Comparison of ENCODE assay signal across 11 cellular contexts in the genomic region with DNA sequence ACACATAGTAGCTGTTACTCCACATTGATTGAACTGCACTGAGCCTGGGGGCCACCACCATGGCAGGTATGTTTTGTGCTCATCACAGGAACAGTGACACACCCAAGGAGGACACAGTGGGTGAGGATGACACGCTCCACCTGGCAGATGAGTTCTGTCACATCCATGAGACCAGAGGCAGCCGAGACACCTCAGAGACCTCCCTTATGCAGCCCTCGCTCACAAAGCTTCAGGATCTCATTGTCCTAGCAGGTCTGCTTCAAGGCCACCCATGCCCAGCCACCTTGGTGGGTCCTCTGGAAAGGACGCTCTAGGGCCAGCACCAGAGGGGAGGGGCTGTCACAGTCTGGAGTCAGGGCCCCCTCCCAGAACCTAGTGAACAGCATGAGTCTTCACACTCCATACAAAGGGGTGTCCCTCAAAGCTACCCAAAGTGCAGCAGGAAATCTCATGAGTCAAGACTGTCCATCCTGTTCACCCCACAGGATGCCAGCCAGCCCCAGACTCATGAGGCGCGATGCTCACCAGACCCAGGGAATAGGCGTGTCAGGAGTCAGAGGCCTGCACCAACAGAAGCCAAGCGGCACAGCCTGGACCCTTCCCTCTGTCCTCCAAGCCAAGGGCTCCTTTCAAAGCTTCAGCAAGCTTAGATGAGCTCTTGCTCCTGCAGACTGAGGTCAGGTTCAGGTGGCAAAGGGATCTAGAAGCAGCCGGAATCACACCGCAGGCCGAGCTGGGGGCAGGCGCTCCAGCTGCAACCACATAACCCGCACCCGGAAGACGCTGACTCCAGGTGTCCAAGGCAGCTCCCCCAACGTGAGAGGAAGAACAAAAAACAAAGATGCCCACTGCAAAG. TPM values are rescaled to one million over a fixed set of nuclear protein-coding genes. Genes with fewer than 3 reads are reported as not detected.
A peak's percentile ranks its signal among the peaks of the same experiment; 100 is the strongest.
DNase-seq lines count a peak whose midpoint lies in the region; ATAC-seq, FAIRE-seq and TF ChIP-seq lines count a peak whose summit lies in the region.
"Had no signal": no experiment of that assay in that cellular context is flagged by ENCODE, and none has a peak within 500 bp of the region (broad histone marks: within the 10 kb centered on the region; RNA-seq: fewer than 3 reads in every experiment).

No MANE protein-coding gene starts in this region.

- TF ChIP-seq POLR2A in esophagus squamous epithelium (IDR thresholded peaks at IDR 0.05) = no peak

- H3K9me3 ChIP-seq in esophagus squamous epithelium = no peaks in the 10 kb centered on the region
- H3K9me3 ChIP-seq: pancreas had no signal

- in situ Hi-C loops in ACHN (cut with HindIII; ENCODE audit: low pct_ligation_motif_present, low pct_unique_long_range_greater_than_20kb, low sequenced_read_pairs) = no loop called here

- no peak overlapping the region for H3K4me3 ChIP-seq in esophagus squamous epithelium
- H3K4me3 ChIP-seq: pancreas had no signal

- TF ChIP-seq CTCF in esophagus squamous epithelium (IDR thresholded peaks at IDR 0.05) = no peak

- WGBS in esophagus squamous epithelium, 2 donors = 40 to 85% methylated on average over 6 to 9 of the region's 16 CpGs

- no peaks in the 10 kb centered on the region for H3K27me3 ChIP-seq in esophagus squamous epithelium
- H3K27me3 ChIP-seq: pancreas had no signal

- no peak for DNase-seq in GM18507 (ENCODE audit: extremely low spot score, insufficient read length, low read depth)
- peak; percentile 27 for DNase-seq in T-helper 22 cell (ENCODE audit: low read depth)
- no peak for DNase-seq in esophagus squamous epithelium (lab: John Stamatoyannopoulos, UW)
- DNase-seq in stimulated activated CD8-positive, alpha-beta memory T cell treated with anti-CD3 and anti-CD28 coated beads, Interleukin-4, amount 100 ng/mL, for 48 hours = peak; percentile 54
- no peak for DNase-seq in NCI-H510A (lab: John Stamatoyannopoulos, UW)
- DNase-seq in ACHN = no peak
- DNase-seq in midbrain (lab: John Stamatoyannopoulos, UW) = no peak
- DNase-seq: cerebellar nuclear complex, EL had no signal

- peaks cover 0 to 17% (median 0%) of the 10 kb centered on the region in 3 donors for H3K36me3 ChIP-seq in esophagus squamous epithelium
- H3K36me3 ChIP-seq: pancreas had no signal

- intact Hi-C loops in esophagus squamous epithelium (cut with DNase I) = loop anchor here (10.0 kb wide), 1 partner anchor 80 kb away; no protein-coding TSS in a partner anchor

- peak overlapping the region; percentile 75 to 95 (median 94) for H3K27ac ChIP-seq in esophagus squamous epithelium
- H3K27ac ChIP-seq: pancreas had no signal

- H3K4me1 ChIP-seq in esophagus squamous epithelium = peaks cover 56 to 100% (median 92%) of the 10 kb centered on the region in 3 donors

- FAIRE-seq in GM18507 (lab: Jason Lieb, UNC) = peak; percentile 24
- FAIRE-seq: pancreas had no signal

- no peak for ATAC-seq in HG03097 (IDR thresholded peaks at IDR 0.05; ENCODE audit: low FRiP score, unreplicated experiment)
- ATAC-seq: pancreas had no signal

RNA-seq across cellular contexts. Expression of a gene that starts 9.6 kb away (rescaled TPM):
- total RNA-seq in esophagus squamous epithelium = 10 to 100 TPM; 27.4 to 54.2 (median 31.5) TPM

RNA-seq across cellular contexts. Expression of a gene that starts 57.1 kb away (rescaled TPM):
- total RNA-seq in esophagus squamous epithelium = 10 to 100 TPM in 2 of 4 donors, 1 to 10 TPM in 2; 8.3 to 17.5 (median 12.7) TPM

Comparison
In these comparisons a context has a peak if more than half of its experiments do, and no peak if none do; other contexts are left out.
1. DNase-seq: peak in T-helper 22 cell (single experiment) and stimulated activated CD8-positive, alpha-beta memory T cell treated with anti-CD3 and anti-CD28 coated beads, Interleukin-4, amount 100 ng/mL, for 48 hours (single experiment); none in GM18507 (single experiment), esophagus squamous epithelium (single experiment), NCI-H510A (single experiment), ACHN (single experiment) and midbrain (single experiment).